20 cellular contexts compared by ENCODE assay signal in genomic region chr16:76926042-76926441, GRCh38.
DNase-seq lines count a peak whose midpoint lies in the region; ATAC-seq, FAIRE-seq and TF ChIP-seq lines count a peak whose summit lies in the region.
"Had no signal": no experiment of that assay in that cellular context is flagged by ENCODE, and none has a peak within 500 bp of the region (broad histone marks: within the 10 kb centered on the region; RNA-seq: fewer than 3 reads in every experiment).

No MANE protein-coding gene starts in this region.

- no peak overlapping the region for H3K18ac ChIP-seq in H1 (ENCODE audit: extremely low read depth, low read length)

- H3K4me1 ChIP-seq in A549 (no peaks in the 10 kb centered on the region), H1 (replicated peaks in 1 of 4; ENCODE audit: control insufficient read depth in 3 of 4, insufficient read depth in 4 of 4, low read length in 3 of 4) (no peaks in the 10 kb centered on the region), right lobe of liver (peaks cover 0 to 25% (median 3%) of the 10 kb centered on the region in 4 donors)

- H2BK120ac ChIP-seq in H1 (replicated peaks; ENCODE audit: low read depth, low read length): no peak overlapping the region

- no peak overlapping the region for H4K5ac ChIP-seq in H1 (ENCODE audit: insufficient read length, low read depth, low read length)

- H3K4me3 ChIP-seq in A549 (no peak overlapping the region), H1 (ENCODE audit: extremely low read depth in 1 of 4, insufficient read depth in 2 of 4, low read depth in 3 of 4, low read length in 4 of 4) (no peak overlapping the region), right lobe of liver (no peak overlapping the region)
- H3K4me3 ChIP-seq: GM23338 had no signal

- no peaks in the 10 kb centered on the region for H4K20me1 ChIP-seq in H1 (replicated peaks in 1 of 2; ENCODE audit: control insufficient read depth in 1 of 2, insufficient read depth in 2 of 2, low read length in 2 of 2)

- TF ChIP-seq POLR2A in A549 (IDR thresholded peaks at IDR 0.05; ENCODE audit: low read length) (no peak), H1 (IDR thresholded peaks at IDR 0.05; ENCODE audit: control extremely low read depth in 1 of 2, low read depth in 2 of 2, low read length in 2 of 2) (no peak), right lobe of liver (IDR thresholded peaks at IDR 0.05) (no peak)

- no peak for TF ChIP-seq CTCF in A549 (IDR thresholded peaks at IDR 0.05)
- TF ChIP-seq CTCF in H1 (IDR thresholded peaks at IDR 0.05; ENCODE audit: control extremely low read depth in 1 of 3, insufficient read depth in 1 of 3, low read depth in 1 of 3, low read length in 3 of 3): no peak
- no peak for TF ChIP-seq CTCF in right lobe of liver (IDR thresholded peaks at IDR 0.05)

- H3K79me2 ChIP-seq in H1 (ENCODE audit: control insufficient read depth in 1 of 2, insufficient read depth in 2 of 2, low read length in 2 of 2): no peaks in the 10 kb centered on the region

- H3K27ac ChIP-seq in A549 (no peak overlapping the region), H1 (ENCODE audit: low read depth, low read length) (no peak overlapping the region), right lobe of liver (peak overlapping the region in 1 of 3 donors; percentile 29)

- H3K79me1 ChIP-seq in H1 (ENCODE audit: low read depth, low read length): no peaks in the 10 kb centered on the region

- no peak overlapping the region for H2BK15ac ChIP-seq in H1 (ENCODE audit: low read length)

- FAIRE-seq in A549 (lab: Jason Lieb, UNC) (no peak), H1 (lab: Jason Lieb, UNC) (no peak)
- FAIRE-seq: GM12891, GM18507, H54 had no signal

- no peak overlapping the region for H3K4ac ChIP-seq in H1 (replicated peaks; ENCODE audit: insufficient read length, low read depth, low read length)

- H3K9ac ChIP-seq in H1 (replicated peaks in 1 of 4; ENCODE audit: extremely low read depth in 1 of 4, low read depth in 3 of 4, low read length in 3 of 4): no peak overlapping the region

- no peak overlapping the region for H2BK12ac ChIP-seq in H1 (ENCODE audit: low read depth, low read length)

- H3K14ac ChIP-seq in H1 (ENCODE audit: insufficient read length): peak overlapping the region; percentile 66

- 53% methylated on average over 2 of the region's 2 CpGs for WGBS in A549 (ENCODE audit: missing lambda C conversion rate)
- 78% methylated on average over 2 of the region's 2 CpGs; no CpG with 5 or more reads in 1 of the 2 experiments for WGBS in H1 (ENCODE audit: extremely low coverage in 1 of 2, insufficient coverage in 1 of 2, insufficient read length in 1 of 2, insufficient replicate concordance in 2 of 2, low coverage in 1 of 2, low lambda C conversion rate in 2 of 2, missing lambda C conversion rate in 1 of 2), 2 experiments
- WGBS in right lobe of liver (ENCODE audit: insufficient coverage, low coverage, low lambda C conversion rate, missing lambda C conversion rate): 32% methylated on average over 2 of the region's 2 CpGs

- H3K36me3 ChIP-seq in H1 (ENCODE audit: control insufficient read depth in 2 of 4, insufficient read depth in 4 of 4, low read length in 3 of 4) (no peaks in the 10 kb centered on the region), right lobe of liver (no peaks in the 10 kb centered on the region)

- H3K9me3 ChIP-seq in A549 (no peaks in the 10 kb centered on the region), H1 (ENCODE audit: insufficient read depth in 2 of 2, low read depth in 1 of 2, low read length in 1 of 2) (no peaks in the 10 kb centered on the region), right lobe of liver (no peaks in the 10 kb centered on the region)

- H2AK5ac ChIP-seq in H1 (ENCODE audit: low read depth, low read length): no peak overlapping the region

- H2BK5ac ChIP-seq in H1 (ENCODE audit: low read depth, low read length): no peak overlapping the region

- no peak for TF ChIP-seq EP300 in A549 (IDR thresholded peaks at IDR 0.05)
- TF ChIP-seq EP300 in H1 (IDR thresholded peaks at IDR 0.05; ENCODE audit: borderline replicate concordance in 1 of 2, low read depth in 2 of 2, low read length in 2 of 2): no peak

- H2BK20ac ChIP-seq in H1 (ENCODE audit: low read length): no peak overlapping the region

- CTCF ChIA-PET in A549 (lab: Yijun Ruan, JAX): no interaction called here
- CTCF ChIA-PET in H1 (lab: Charles Lee; ENCODE audit: partially characterized antibody): interaction anchor here (0.9 kb wide), 1 partner anchor 16 kb away, joined by 3 read pairs; no protein-coding TSS in a partner anchor

- no peak overlapping the region for H4K91ac ChIP-seq in H1 (replicated peaks; ENCODE audit: insufficient read length, low read length)

- H3K23ac ChIP-seq in H1 (ENCODE audit: insufficient read length): no peak overlapping the region

- intact Hi-C loops in right lobe of liver (cut with DNase I): no loop called here

- ATAC-seq in A549: no peak
- peak; percentile 97 for ATAC-seq in left lobe of liver
- peak; percentile 94 to 97 (median 96) for ATAC-seq in right lobe of liver
- no peak for ATAC-seq in HG02938 (IDR thresholded peaks at IDR 0.05; ENCODE audit: unreplicated experiment)
- ATAC-seq: GM23338 had no signal

- no peak overlapping the region for H2AFZ ChIP-seq in H1 (ENCODE audit: low read length)
- H2AFZ ChIP-seq: GM23338 had no signal

- H4K8ac ChIP-seq in H1 (ENCODE audit: extremely low read depth, insufficient read depth, low read length): no peak overlapping the region

- TF ChIP-seq RAD21 in A549 (conservative IDR thresholded peaks at IDR 0.05 in 1 of 2, IDR thresholded peaks at IDR 0.05 in 1 of 2) (no peak), H1 (IDR thresholded peaks at IDR 0.05 in 1 of 2, conservative IDR thresholded peaks at IDR 0.05 in 1 of 2; ENCODE audit: low read depth in 2 of 2, low read length in 2 of 2) (no peak)

- H3K4me2 ChIP-seq in A549: 0 out of 3 replicates have a peak overlapping the region, but pooled peaks have one; percentile 4
- H3K4me2 ChIP-seq in H1 (ENCODE audit: insufficient read depth in 1 of 2, low read depth in 2 of 2, low read length in 2 of 2): no peak overlapping the region
- H3K4me2 ChIP-seq: GM23338 had no signal

- H3K23me2 ChIP-seq in H1 (ENCODE audit: low read depth, low read length): peaks cover 1% of the 10 kb centered on the region; the same call in 1 of the 2 replicates

- POLR2A ChIA-PET in A549 (lab: Yijun Ruan, JAX) (no interaction called here), H1 (lab: Charles Lee; ENCODE audit: partially characterized antibody) (interaction anchor here (0.6 kb wide), 1 partner anchor 1234 kb away, joined by 3 read pairs; no protein-coding TSS in a partner anchor)

- no peak overlapping the region for H3K56ac ChIP-seq in H1 (replicated peaks; ENCODE audit: insufficient read length, low read depth, low read length)

- no peak for DNase-seq in A549 (ENCODE audit: low read depth in 1 of 2, low spot score in 1 of 2)
- no peak for DNase-seq in H1 (ENCODE audit: low read depth in 1 of 2, low spot score in 2 of 2)
- DNase-seq in left lobe of liver (ENCODE audit: low spot score): peak; percentile 46
- peak in 1 of 3 donors; percentile 51 for DNase-seq in right lobe of liver
- DNase-seq in NCI-H524 treated with DMSO at 0.1 percent for 48 hours (lab: John Stamatoyannopoulos, UW): no peak
- no peak for DNase-seq in anterior cingulate cortex (lab: John Stamatoyannopoulos, UW)
- DNase-seq: 8988T; C1 segment of cervical spinal cord; Calu3; CD4-positive, alpha-beta memory T cell; COR-L47; DMS53; DMS79 treated with DMSO at 0.1 percent for 48 hours; GF-D8; HCEC 1CT had no signal

- no peaks in the 10 kb centered on the region; a peak in 1 of 7 replicates for H3K27me3 ChIP-seq in H1 (replicated peaks in 1 of 4; ENCODE audit: control insufficient read depth in 3 of 4, extremely low read depth in 1 of 4, insufficient read depth in 3 of 4, low read length in 3 of 4)
- no peaks in the 10 kb centered on the region for H3K27me3 ChIP-seq in right lobe of liver

TF ChIP-seq in A549, 52 proteins besides CTCF, POLR2A, EP300 and RAD21 (continues in another document):
- TF ChIP-seq E2F6 (IDR thresholded peaks at IDR 0.05; ENCODE audit: borderline replicate concordance, low read depth) (no peak), KDM5A (IDR thresholded peaks at IDR 0.05) (no peak), NR3C1 (IDR thresholded peaks at IDR 0.05) (no peak), ZSCAN20 (CRISPR knock-in tag; IDR thresholded peaks at IDR 0.05) (no peak), HOXB13 (CRISPR knock-in tag; IDR thresholded peaks at IDR 0.05; ENCODE audit: low read depth) (no peak), SREBF2 (IDR thresholded peaks at IDR 0.05) (no peak)

TF ChIP-seq in H1, 55 proteins besides CTCF, POLR2A, EP300 and RAD21:
- TF ChIP-seq SIN3A (conservative IDR thresholded peaks at IDR 0.05 in 1 of 2, IDR thresholded peaks at IDR 0.05 in 1 of 2; ENCODE audit: low read depth in 1 of 2, low read length in 2 of 2) (no peak), EGR1 (IDR thresholded peaks at IDR 0.05; ENCODE audit: borderline replicate concordance, low read depth, low read length) (no peak), RFX5 (IDR thresholded peaks at IDR 0.05; ENCODE audit: borderline replicate concordance, low read depth, low read length) (no peak), RNF2 (IDR thresholded peaks at IDR 0.05; ENCODE audit: borderline replicate concordance, low read depth, low read length, missing control alignments, poor library complexity, severe bottlenecking) (no peak), SP1 (IDR thresholded peaks at IDR 0.05; ENCODE audit: low read depth, low read length) (no peak), GTF2F1 (IDR thresholded peaks at IDR 0.05; ENCODE audit: borderline replicate concordance, low read depth, low read length) (no peak), ASH2L (IDR thresholded peaks at IDR 0.05; ENCODE audit: low read length) (no peak), TCF12 (IDR thresholded peaks at IDR 0.05; ENCODE audit: low read depth, low read length) (no peak), TEAD4 (IDR thresholded peaks at IDR 0.05; ENCODE audit: low read depth, low read length) (no peak)
TF ChIP-seq in H1: peak in this region for 0.

Comparison
In these comparisons a context has a peak if more than half of its experiments do, and no peak if none do; other contexts are left out.
1. ATAC-seq: peak in left lobe of liver (single experiment) and right lobe of liver (4 of 4); none in A549 (0 of 2) and HG02938 (single experiment).